ENCODE assay signal across 21 cellular contexts in the genomic region with DNA sequence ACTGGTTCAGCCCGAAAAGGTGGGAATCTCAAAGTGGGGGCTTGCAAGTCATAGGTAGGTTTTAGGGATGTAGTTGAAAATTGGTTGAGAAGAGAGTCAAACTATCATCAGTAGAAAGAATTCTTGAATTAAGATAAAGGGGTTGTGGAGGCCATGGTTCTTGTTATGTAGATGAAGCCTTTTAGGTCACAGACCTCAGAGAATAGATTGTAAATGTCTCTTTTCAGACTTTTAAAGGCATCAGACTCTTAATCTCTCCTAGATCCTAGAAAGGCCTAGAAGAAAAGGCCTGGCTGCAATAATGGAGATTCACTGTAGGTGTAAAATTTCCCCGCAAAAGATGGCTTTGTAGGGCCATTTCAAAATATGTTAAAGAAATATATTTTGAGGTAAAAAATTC.
"Had no signal": no experiment of that assay in that cellular context is flagged by ENCODE, and none has a peak within 500 bp of the region (broad histone marks: within the 10 kb centered on the region; RNA-seq: fewer than 3 reads in every experiment).

No MANE protein-coding gene starts in this region.

- H3K9me3 Mint-ChIP-seq: effector memory CD8-positive, alpha-beta T cell; natural killer cell treated with Interleukin-12 subunit alpha and Interleukin-12 subunit beta and Interleukin-15 and Interleukin-18, amount 100 ng/mL, for 72 hours had no signal

- H3K27me3 Mint-ChIP-seq: stimulated activated naive CD8-positive, alpha-beta T cell treated with anti-CD3 and anti-CD28 coated beads, Interleukin-15, Interleukin-2, amounts not matched to agents 100 ng/mL and 50 ng/mL, for 24 hours had no signal

- H3K4me3 ChIP-seq: lung, mucosa of descending colon, right lobe of liver had no signal

- H3K4me3 Mint-ChIP-seq: effector memory CD8-positive, alpha-beta T cell; memory B cell; mesothelial cell of epicardium; naive B cell; natural killer cell treated with Interleukin-12 subunit alpha and Interleukin-12 subunit beta and Interleukin-15 and Interleukin-18, amount 100 ng/mL, for 72 hours; neural crest cell; stimulated activated naive B cell treated with anti-CD40 and anti-IgM and Interleukin-4, amounts not matched to agents 10 μg/mL and 1 μg/mL and 100 μg/mL, for 72 hours; stimulated activated naive CD8-positive, alpha-beta T cell treated with anti-CD3 and anti-CD28 coated beads, Interleukin-15, Interleukin-2, amounts not matched to agents 100 ng/mL and 50 ng/mL, for 24 hours had no signal

- H3K9ac ChIP-seq: parathyroid adenoma had no signal

- DNase-seq: cortex of kidney; effector memory CD8-positive, alpha-beta T cell; hypothalamus; kidney; mucosa of descending colon; naive B cell; right lobe of liver; small intestine; stimulated activated CD4-positive, alpha-beta T cell treated with anti-CD3 and anti-CD28 coated beads, Interleukin-15, amount 100 ng/mL, for 24 hours; stimulated activated CD4-positive, alpha-beta T cell treated with anti-CD3 and anti-CD28 coated beads, Interleukin-2, amount 100 ng/mL, for 48 hours; stimulated activated naive B cell treated with anti-CD40 and anti-IgM and Interleukin-4, amounts not matched to agents 10 μg/mL and 1 μg/mL and 100 μg/mL, for 72 hours; trophoblast cell had no signal

- H3K4me1 Mint-ChIP-seq: memory B cell; naive B cell; stimulated activated naive B cell treated with anti-CD40 and anti-IgM and Interleukin-4, amounts not matched to agents 10 μg/mL and 1 μg/mL and 100 μg/mL, for 72 hours had no signal

- ATAC-seq: effector memory CD8-positive, alpha-beta T cell; left lobe of liver; mucosa of descending colon; natural killer cell treated with Interleukin-12 subunit alpha and Interleukin-12 subunit beta and Interleukin-15 and Interleukin-18, amount 100 ng/mL, for 72 hours; right lobe of liver; stimulated activated naive B cell treated with anti-CD40 and anti-IgM and Interleukin-4, amounts not matched to agents 10 μg/mL and 1 μg/mL and 100 μg/mL, for 72 hours had no signal

- H3K4me1 ChIP-seq: parathyroid adenoma, right lobe of liver had no signal

- H3K36me3 Mint-ChIP-seq: memory B cell; naive B cell; natural killer cell treated with Interleukin-12 subunit alpha and Interleukin-12 subunit beta and Interleukin-15 and Interleukin-18, amount 100 ng/mL, for 72 hours; stimulated activated naive B cell treated with anti-CD40 and anti-IgM and Interleukin-4, amounts not matched to agents 10 μg/mL and 1 μg/mL and 100 μg/mL, for 72 hours had no signal

- H3K27ac Mint-ChIP-seq: effector memory CD8-positive, alpha-beta T cell; memory B cell; mesothelial cell of epicardium; natural killer cell treated with Interleukin-12 subunit alpha and Interleukin-12 subunit beta and Interleukin-15 and Interleukin-18, amount 100 ng/mL, for 72 hours; progenitor cell of endocrine pancreas; stimulated activated naive B cell treated with anti-CD40 and anti-IgM and Interleukin-4, amounts not matched to agents 10 μg/mL and 1 μg/mL and 100 μg/mL, for 72 hours; stimulated activated naive CD8-positive, alpha-beta T cell treated with anti-CD3 and anti-CD28 coated beads, Interleukin-15, Interleukin-2, amounts not matched to agents 100 ng/mL and 50 ng/mL, for 24 hours had no signal

- H3K27ac ChIP-seq: parathyroid adenoma, right lobe of liver had no signal

- H3K27me3 ChIP-seq: right lobe of liver had no signal

- H3K36me3 ChIP-seq: right lobe of liver had no signal
